Comparison of ENCODE assay signal across 34 cellular contexts in genomic region chr22:16845881-16846280, GRCh38. TPM values are rescaled to one million over a fixed set of nuclear protein-coding genes. Genes with fewer than 3 reads are reported as not detected.
"Had no signal": no experiment of that assay in that cellular context is flagged by ENCODE, and none has a peak within 500 bp of the region (broad histone marks: within the 10 kb centered on the region; RNA-seq: fewer than 3 reads in every experiment).

No MANE protein-coding gene starts in this region.

- H3K27ac Mint-ChIP-seq: activated B cell treated with CpG ODN at 0.5 μM for 24 hours; activated CD8-positive, alpha-beta T cell treated with anti-CD3 and anti-CD28 coated beads for 36 hours; activated naive CD8-positive, alpha-beta T cell; activated T-helper 17 cell treated with anti-CD3 and anti-CD28 coated beads, Interleukin-2, amount 50 U/mL, for 72 hours had no signal

- H3K36me3 ChIP-seq: colonic mucosa, esophagus squamous epithelium, gastroesophageal sphincter, WERI-Rb-1 had no signal

- H3K4me3 Mint-ChIP-seq: activated B cell treated with CpG ODN at 0.5 μM for 24 hours; activated CD8-positive, alpha-beta T cell treated with anti-CD3 and anti-CD28 coated beads for 36 hours; activated naive CD8-positive, alpha-beta T cell; activated T-cell treated with anti-CD3 and anti-CD28 coated beads, Interleukin-2, amount 50 U/mL, for 4 hours; activated T-helper 17 cell treated with anti-CD3 and anti-CD28 coated beads, Interleukin-2, amount 50 U/mL, for 72 hours had no signal

- H3K4me3 ChIP-seq: body of pancreas, colonic mucosa, esophagus squamous epithelium, gastroesophageal sphincter had no signal

- H3K9me3 ChIP-seq: colonic mucosa had no signal

- H3K27me3 ChIP-seq: body of pancreas, colonic mucosa, esophagus squamous epithelium, gastroesophageal sphincter had no signal

- H3K36me3 Mint-ChIP-seq: activated naive CD8-positive, alpha-beta T cell had no signal

- H3K27me3 Mint-ChIP-seq: activated B cell treated with CpG ODN at 0.5 μM for 24 hours; activated naive CD8-positive, alpha-beta T cell had no signal

- H3K27ac ChIP-seq: body of pancreas, colonic mucosa, epithelial cell of prostate, esophagus squamous epithelium, gastroesophageal sphincter, WERI-Rb-1 had no signal

- FAIRE-seq: endometrium, endothelial cell of umbilical vein had no signal

- ATAC-seq: activated CD4-positive, CD25-positive, alpha-beta regulatory T cell treated with anti-CD3 and anti-CD28 coated beads, Interleukin-2, amount 50 U/mL, for 24 hours; activated CD8-positive, alpha-beta T cell treated with anti-CD3 and anti-CD28 coated beads for 36 hours; activated T-helper 17 cell treated with anti-CD3 and anti-CD28 coated beads, Interleukin-2, amount 50 U/mL, for 72 hours; body of pancreas; gastroesophageal sphincter had no signal

- H3K4me1 Mint-ChIP-seq: activated T-helper 17 cell treated with anti-CD3 and anti-CD28 coated beads, Interleukin-2, amount 50 U/mL, for 72 hours had no signal

- H3K4me1 ChIP-seq: body of pancreas, colonic mucosa, esophagus squamous epithelium, gastroesophageal sphincter had no signal

- DNase-seq: activated B cell treated with CpG ODN at 0.5 μM for 24 hours; activated CD4-positive, alpha-beta T cell treated with anti-CD3 and anti-CD28 coated beads for 48 hours; activated CD4-positive, alpha-beta T cell treated with anti-CD3 and anti-CD28 coated beads, Interleukin-2, amount 50 U/mL, for 1 hour; activated CD4-positive, alpha-beta T cell treated with anti-CD3 and anti-CD28 coated beads, Interleukin-2, amount 50 U/mL, for 48 hours; activated CD8-positive, alpha-beta memory T cell treated with anti-CD3 and anti-CD28 coated beads for 24 hours; activated CD8-positive, alpha-beta T cell treated with anti-CD3 and anti-CD28 coated beads for 36 hours; activated effector memory CD4-positive, alpha-beta T cell treated with Interleukin-2 at 50 U/mL for 16 hours; activated gamma-delta T cell treated with Interleukin-2 at 50 U/mL for 16 hours; activated naive CD4-positive, alpha-beta T cell treated with anti-CD3 and anti-CD28 coated beads, Interleukin-2, amount 50 U/mL, for 16 hours; activated naive CD4-positive, alpha-beta T cell treated with Interleukin-2 at 50 U/mL for 16 hours; activated T-cell treated with anti-CD3 and anti-CD28 coated beads, Interleukin-2, amount 50 U/mL, for 4 hours; amniotic stem cell; anterior cingulate cortex; body of pancreas; caudate nucleus; colonic mucosa; effector CD8-positive, alpha-beta T cell; esophagus squamous epithelium; foreskin melanocyte; WERI-Rb-1 had no signal

RNA-seq across cellular contexts. Expression of gene XKR3, which starts 20.7 kb away (rescaled TPM):
- total RNA-seq: activated CD8-positive, alpha-beta T cell treated with anti-CD3 and anti-CD28 coated beads for 36 hours; activated T-cell treated with anti-CD3 and anti-CD28 coated beads, Interleukin-2, amount 50 U/mL, for 4 hours; activated T-helper 17 cell treated with anti-CD3 and anti-CD28 coated beads, Interleukin-2, amount 50 U/mL, for 72 hours; body of pancreas; colonic mucosa; dermis microvascular lymphatic vessel endothelial cell; endothelial cell of umbilical vein; esophagus squamous epithelium; fibroblast of villous mesenchyme; gastroesophageal sphincter; glomerular endothelial cell; T-helper 1 cell treated with Interleukin-12 subunit alpha and Interleukin-12 subunit beta and Interleukin-4 antibody, amounts not matched to agents 30 ng/mL and 1 ng/mL, for 36 hours had no signal
- polyA plus RNA-seq: adipose tissue, endothelial cell of umbilical vein, esophagus, fibroblast of lung had no signal
